In genomic region chr16:4937782-4938682, GRCh38 we compare ENCODE assay signal across 1 cellular context.
TF ChIP-seq lines count a peak whose summit lies in the region.

No MANE protein-coding gene starts in this region.

TF ChIP-seq in GM23338, 12 proteins besides CTCF, POLR2A, EP300 and RAD21 (continued from another document):
- no peak for TF ChIP-seq ZNF462 (CRISPR knock-in tag; IDR thresholded peaks at IDR 0.05)
- TF ChIP-seq EZH2 (IDR thresholded peaks at IDR 0.05; ENCODE audit: low read depth, unreplicated experiment), result no peak
- TF ChIP-seq ETS1 (IDR thresholded peaks at IDR 0.05), result no peak
- no peak for TF ChIP-seq NANOG (IDR thresholded peaks at IDR 0.05; ENCODE audit: borderline replicate concordance)
